13 cellular contexts compared by ENCODE assay signal in the genomic region with DNA sequence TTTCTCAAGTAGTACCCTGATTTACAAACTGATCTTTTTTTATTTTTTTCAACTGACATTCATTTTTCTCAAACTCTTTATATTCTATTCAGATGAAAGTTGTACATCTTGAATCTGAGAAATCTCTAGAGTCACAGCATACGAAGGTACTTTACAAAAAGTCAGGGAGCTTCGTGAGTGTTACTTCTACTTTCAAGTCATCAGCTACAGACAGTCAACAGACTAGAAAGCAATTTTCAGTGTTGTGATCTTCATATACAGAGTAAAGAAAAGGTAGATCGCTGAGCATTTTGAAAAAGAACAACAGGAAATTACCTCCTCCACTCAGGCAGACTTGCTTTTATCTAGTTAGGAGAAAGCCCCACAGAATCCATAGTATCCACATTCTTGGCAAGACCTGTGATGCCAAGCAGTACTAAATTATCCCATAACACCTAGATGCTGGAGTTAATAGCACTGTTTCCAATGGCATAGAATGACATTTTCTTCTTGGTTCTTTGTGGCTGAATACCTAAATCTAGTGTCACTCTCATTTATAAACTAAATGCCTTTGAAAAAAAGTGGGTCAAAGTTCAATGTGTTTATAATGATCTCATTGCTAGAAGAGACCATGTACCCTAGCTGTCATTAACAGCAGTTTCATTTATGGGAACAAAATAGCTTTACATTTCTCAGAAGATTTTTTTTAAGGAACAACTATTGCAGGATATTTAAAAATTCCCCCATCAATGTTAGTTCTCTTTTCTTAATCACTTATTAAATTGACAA. TPM values are rescaled to one million over a fixed set of nuclear protein-coding genes. Genes with fewer than 3 reads are reported as not detected.
DNase-seq lines count a peak whose midpoint lies in the region; ATAC-seq and TF ChIP-seq lines count a peak whose summit lies in the region.
"Had no signal": no experiment of that assay in that cellular context is flagged by ENCODE, and none has a peak within 500 bp of the region (broad histone marks: within the 10 kb centered on the region; RNA-seq: fewer than 3 reads in every experiment).

No MANE protein-coding gene starts in this region.

- no peak for TF ChIP-seq POLR2A in adrenal gland (IDR thresholded peaks at IDR 0.05)

- ATAC-seq in GM18498 (IDR thresholded peaks at IDR 0.05; ENCODE audit: unreplicated experiment) = peak; percentile 94
- ATAC-seq in GM18909 (IDR thresholded peaks at IDR 0.05; ENCODE audit: poor library complexity, unreplicated experiment) = peak; percentile 81
- peak; percentile 52 for ATAC-seq in HG02763 (IDR thresholded peaks at IDR 0.05; ENCODE audit: unreplicated experiment)
- ATAC-seq: heart right ventricle had no signal

- peak; percentile 22 for DNase-seq in SW480 (ENCODE audit: low spot score)
- DNase-seq in EL = no peak
- no peak for DNase-seq in colonic mucosa
- no peak for DNase-seq in NCI-H1092 treated with DMSO at 0.1 percent for 48 hours (lab: John Stamatoyannopoulos, UW)
- no peak for DNase-seq in adrenal gland
- DNase-seq: HCEC 1CT, heart right ventricle, left ventricle myocardium inferior, NCI-H1417 had no signal

- H3K36me3 ChIP-seq in colonic mucosa = no peaks in the 10 kb centered on the region
- H3K36me3 ChIP-seq in adrenal gland (replicated peaks in 1 of 2) = no peaks in the 10 kb centered on the region
- H3K36me3 ChIP-seq: heart right ventricle, left ventricle myocardium inferior, neutrophil had no signal

- no peak overlapping the region for H3K4me3 ChIP-seq in colonic mucosa
- no peak overlapping the region for H3K4me3 ChIP-seq in adrenal gland
- H3K4me3 ChIP-seq: heart right ventricle, left ventricle myocardium inferior had no signal

- H3K9ac ChIP-seq in colonic mucosa (ENCODE audit: low read depth in 2 of 2, low read length in 2 of 2) = no peak overlapping the region

- 48 to 60% (median 54%) methylated on average over 3 of the region's 3 CpGs for WGBS in adrenal gland, 4 donors

- TF ChIP-seq CTCF in colonic mucosa (IDR thresholded peaks at IDR 0.05) (no peak), adrenal gland (IDR thresholded peaks at IDR 0.05) (no peak)

- H3K27ac ChIP-seq in colonic mucosa (no peak overlapping the region), adrenal gland (no peak overlapping the region)
- H3K27ac ChIP-seq: heart right ventricle, left ventricle myocardium inferior, neutrophil had no signal

- H3K27me3 ChIP-seq in colonic mucosa (no peaks in the 10 kb centered on the region), adrenal gland (peaks cover 5% of the 10 kb centered on the region)

- no peaks in the 10 kb centered on the region for H3K4me1 ChIP-seq in colonic mucosa
- no peaks in the 10 kb centered on the region for H3K4me1 ChIP-seq in adrenal gland (replicated peaks in 1 of 2)
- H3K4me1 ChIP-seq: left ventricle myocardium inferior had no signal

- intact Hi-C loops in colonic mucosa (cut with DNase I) = no loop called here
- intact Hi-C loops in adrenal gland (cut with DNase I) = no loop called here

- H3K9me3 ChIP-seq in colonic mucosa (no peaks in the 10 kb centered on the region), adrenal gland (replicated peaks in 1 of 3) (no peaks in the 10 kb centered on the region)
- H3K9me3 ChIP-seq: heart right ventricle, left ventricle myocardium inferior, neutrophil had no signal

RNA-seq across cellular contexts. Expression of gene ZNF800, which starts 12.0 kb away (rescaled TPM):
- total RNA-seq in colonic mucosa (10 to 100 TPM; 27.0 to 32.4 TPM), adrenal gland (10 to 100 TPM; 17.5 to 41.6 (median 30.5) TPM)
- 10 to 100 TPM; 11.0 to 21.5 (median 15.4) TPM for polyA plus RNA-seq in adrenal gland
